8 cellular contexts compared by ENCODE assay signal in genomic region chr1:154328318-154329151, GRCh38. TPM values are rescaled to one million over a fixed set of nuclear protein-coding genes. Genes with fewer than 3 reads are reported as not detected.
A peak's percentile ranks its signal among the peaks of the same experiment; 100 is the strongest.
DNase-seq lines count a peak whose midpoint lies in the region; ATAC-seq and TF ChIP-seq lines count a peak whose summit lies in the region.

No MANE protein-coding gene starts in this region.

- peak overlapping the region; percentile 95 for H3K4me2 ChIP-seq in osteoblast (ENCODE audit: insufficient read depth, low read length)

- H3K4me3 ChIP-seq in SK-N-MC: peak overlapping the region; percentile 77
- H3K4me3 ChIP-seq in osteoblast (ENCODE audit: insufficient read depth, low read length): peak overlapping the region; percentile 63

- peaks cover under 1% of the 10 kb centered on the region for H3K27me3 ChIP-seq in osteoblast (ENCODE audit: insufficient read depth, low read length)

- peak overlapping the region; percentile 0 for H3K9ac ChIP-seq in SK-N-MC (ENCODE audit: insufficient read length)

- H2AFZ ChIP-seq in osteoblast (ENCODE audit: low read length): no peak overlapping the region

- no peak overlapping the region for H3K27ac ChIP-seq in SK-N-MC
- peak overlapping the region; percentile 65 for H3K27ac ChIP-seq in osteoblast (ENCODE audit: low read depth, low read length)
- peak overlapping the region; percentile 58 for H3K27ac ChIP-seq in substantia nigra (ENCODE audit: low read depth, low read length, poor library complexity, severe bottlenecking)

- H3K4me1 ChIP-seq in osteoblast (ENCODE audit: insufficient read depth, low read length): peaks cover 33% of the 10 kb centered on the region

- peaks cover 28% of the 10 kb centered on the region for H4K20me1 ChIP-seq in osteoblast (ENCODE audit: insufficient read depth, low read length)

- ATAC-seq in HG03175 (IDR thresholded peaks at IDR 0.05; ENCODE audit: unreplicated experiment) (peak; percentile 49), GM18907 (IDR thresholded peaks at IDR 0.05; ENCODE audit: unreplicated experiment) (no peak)

- H3K36me3 ChIP-seq in SK-N-MC (ENCODE audit: insufficient read depth, low read length) (peaks cover 10% of the 10 kb centered on the region), osteoblast (ENCODE audit: insufficient read depth, low read length) (peaks cover 37% of the 10 kb centered on the region)

- H3K9me3 ChIP-seq in SK-N-MC (ENCODE audit: low read depth, low read length) (no peaks in the 10 kb centered on the region), osteoblast (ENCODE audit: low read depth, low read length) (no peaks in the 10 kb centered on the region)

- TF ChIP-seq CTCF in osteoblast (IDR thresholded peaks at IDR 0.05; ENCODE audit: extremely low read depth, low read depth, low read length): no peak

- peak; percentile 48 for DNase-seq in DMS79 treated with DMSO at 0.1 percent for 48 hours (lab: John Stamatoyannopoulos, UW)
- no peak for DNase-seq in SK-N-MC (ENCODE audit: low read depth, low spot score)
- peak; percentile 92 for DNase-seq in activated naive CD4-positive, alpha-beta T cell treated with anti-CD3 and anti-CD28 coated beads, Interleukin-2, amount 50 U/mL, for 16 hours
- peak; percentile 82 for DNase-seq in germinal center (ENCODE audit: low spot score)
- peak; percentile 98 for DNase-seq in osteoblast (ENCODE audit: insufficient read length, low spot score, missing footprints)
- peak in 46 of 49 donors; percentile 28 to 93 (median 69) for DNase-seq in substantia nigra (lab: John Stamatoyannopoulos, UW)

- H3K79me2 ChIP-seq in osteoblast (ENCODE audit: insufficient read depth, low read length): peaks cover 38% of the 10 kb centered on the region

RNA-seq across cellular contexts. Expression of gene ATP8B2, which starts 3.2 kb away (rescaled TPM):
- 146 and 162 TPM in 2 replicates for total RNA-seq in osteoblast

RNA-seq across cellular contexts. Expression of gene AQP10, which starts 7.6 kb away (rescaled TPM):
- total RNA-seq in osteoblast: not detected in 2 replicates

RNA-seq across cellular contexts. Expression of gene HAX1, which starts 56.1 kb away (rescaled TPM):
- 149 and 152 TPM in 2 replicates for total RNA-seq in osteoblast
